ENCODE assay signal across 1 cellular context in the genomic region with DNA sequence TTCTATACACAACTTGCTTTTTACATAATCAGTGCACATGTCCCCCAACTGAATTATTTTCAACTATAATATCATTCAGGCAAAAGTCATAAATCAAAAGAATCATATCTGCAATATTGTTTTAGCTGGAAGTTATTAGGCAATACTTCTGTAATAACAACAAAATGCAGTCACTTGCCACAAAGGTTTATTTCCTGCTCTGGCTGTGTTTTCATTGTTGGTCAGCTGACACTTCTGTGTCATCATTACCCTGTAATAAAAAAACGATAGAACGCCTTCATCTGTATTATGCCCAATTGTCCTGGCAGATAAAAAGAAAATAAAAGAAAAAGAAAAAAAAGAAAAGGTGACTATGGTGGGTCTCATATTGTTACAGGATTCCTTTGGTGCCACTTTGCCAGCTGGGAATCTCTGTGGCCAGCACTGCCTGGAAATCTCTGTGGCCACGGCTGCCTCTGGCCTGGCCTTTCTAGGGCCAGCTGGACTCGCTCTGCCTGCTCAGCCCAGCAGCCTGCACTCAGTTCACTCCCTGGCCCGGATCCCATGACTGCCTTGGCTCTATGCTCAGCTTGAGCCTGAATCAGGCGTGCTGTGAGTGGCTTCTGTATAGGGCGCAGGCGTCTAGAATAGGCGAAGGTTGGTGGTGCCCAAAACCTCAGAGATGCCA.
TF ChIP-seq lines count a peak whose summit lies in the region.

No MANE protein-coding gene starts in this region.

TF ChIP-seq in HepG2, 621 proteins besides CTCF, POLR2A, EP300 and RAD21 (continued from another document):
- TF ChIP-seq, protein P1, sequence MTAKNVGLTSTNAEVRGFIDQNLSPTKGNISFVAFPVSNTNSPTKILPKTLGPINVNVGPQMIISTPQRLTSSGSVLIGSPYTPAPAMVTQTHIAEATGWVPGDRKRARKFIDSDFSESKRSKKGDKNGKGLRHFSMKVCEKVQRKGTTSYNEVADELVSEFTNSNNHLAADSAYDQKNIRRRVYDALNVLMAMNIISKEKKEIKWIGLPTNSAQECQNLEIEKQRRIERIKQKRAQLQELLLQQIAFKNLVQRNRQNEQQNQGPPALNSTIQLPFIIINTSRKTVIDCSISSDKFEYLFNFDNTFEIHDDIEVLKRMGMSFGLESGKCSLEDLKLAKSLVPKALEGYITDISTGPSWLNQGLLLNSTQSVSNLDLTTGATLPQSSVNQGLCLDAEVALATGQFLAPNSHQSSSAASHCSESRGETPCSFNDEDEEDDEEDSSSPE (CRISPR knock-in tag; IDR thresholded peaks at IDR 0.05) = no peak
- TF ChIP-seq, protein P2, sequence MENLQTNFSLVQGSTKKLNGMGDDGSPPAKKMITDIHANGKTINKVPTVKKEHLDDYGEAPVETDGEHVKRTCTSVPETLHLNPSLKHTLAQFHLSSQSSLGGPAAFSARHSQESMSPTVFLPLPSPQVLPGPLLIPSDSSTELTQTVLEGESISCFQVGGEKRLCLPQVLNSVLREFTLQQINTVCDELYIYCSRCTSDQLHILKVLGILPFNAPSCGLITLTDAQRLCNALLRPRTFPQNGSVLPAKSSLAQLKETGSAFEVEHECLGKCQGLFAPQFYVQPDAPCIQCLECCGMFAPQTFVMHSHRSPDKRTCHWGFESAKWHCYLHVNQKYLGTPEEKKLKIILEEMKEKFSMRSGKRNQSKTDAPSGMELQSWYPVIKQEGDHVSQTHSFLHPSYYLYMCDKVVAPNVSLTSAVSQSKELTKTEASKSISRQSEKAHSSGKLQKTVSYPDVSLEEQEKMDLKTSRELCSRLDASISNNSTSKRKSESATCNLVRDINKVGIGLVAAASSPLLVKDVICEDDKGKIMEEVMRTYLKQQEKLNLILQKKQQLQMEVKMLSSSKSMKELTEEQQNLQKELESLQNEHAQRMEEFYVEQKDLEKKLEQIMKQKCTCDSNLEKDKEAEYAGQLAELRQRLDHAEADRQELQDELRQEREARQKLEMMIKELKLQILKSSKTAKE (CRISPR knock-in tag; IDR thresholded peaks at IDR 0.05; ENCODE audit: borderline replicate concordance) = no peak
- TF ChIP-seq IRX3 (CRISPR knock-in tag; IDR thresholded peaks at IDR 0.05; ENCODE audit: borderline replicate concordance, low read depth) (no peak), SMYD3 (CRISPR knock-in tag; IDR thresholded peaks at IDR 0.05) (no peak), SMARCC2 (IDR thresholded peaks at IDR 0.05) (no peak), ZNF670 (CRISPR knock-in tag; IDR thresholded peaks at IDR 0.05; ENCODE audit: borderline replicate concordance) (no peak), MAZ (IDR thresholded peaks at IDR 0.05; ENCODE audit: borderline replicate concordance, low read depth, low read length) (no peak), MAZ (CRISPR knock-in tag; IDR thresholded peaks at IDR 0.05; ENCODE audit: low read depth) (no peak), KDM4B (CRISPR knock-in tag; IDR thresholded peaks at IDR 0.05) (no peak), ZBTB42 (CRISPR knock-in tag; IDR thresholded peaks at IDR 0.05) (no peak), MYC (CRISPR knock-in tag; IDR thresholded peaks at IDR 0.05; ENCODE audit: borderline replicate concordance) (no peak)
- TF ChIP-seq, protein P3, sequence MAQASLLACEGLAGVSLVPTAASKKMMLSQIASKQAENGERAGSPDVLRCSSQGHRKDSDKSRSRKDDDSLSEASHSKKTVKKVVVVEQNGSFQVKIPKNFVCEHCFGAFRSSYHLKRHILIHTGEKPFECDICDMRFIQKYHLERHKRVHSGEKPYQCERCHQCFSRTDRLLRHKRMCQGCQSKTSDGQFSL (CRISPR knock-in tag; IDR thresholded peaks at IDR 0.05) = no peak
- TF ChIP-seq, protein P4, sequence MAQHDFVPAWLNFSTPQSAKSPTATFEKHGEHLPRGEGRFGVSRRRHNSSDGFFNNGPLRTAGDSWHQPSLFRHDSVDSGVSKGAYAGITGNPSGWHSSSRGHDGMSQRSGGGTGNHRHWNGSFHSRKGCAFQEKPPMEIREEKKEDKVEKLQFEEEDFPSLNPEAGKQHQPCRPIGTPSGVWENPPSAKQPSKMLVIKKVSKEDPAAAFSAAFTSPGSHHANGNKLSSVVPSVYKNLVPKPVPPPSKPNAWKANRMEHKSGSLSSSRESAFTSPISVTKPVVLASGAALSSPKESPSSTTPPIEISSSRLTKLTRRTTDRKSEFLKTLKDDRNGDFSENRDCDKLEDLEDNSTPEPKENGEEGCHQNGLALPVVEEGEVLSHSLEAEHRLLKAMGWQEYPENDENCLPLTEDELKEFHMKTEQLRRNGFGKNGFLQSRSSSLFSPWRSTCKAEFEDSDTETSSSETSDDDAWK (CRISPR knock-in tag; IDR thresholded peaks at IDR 0.05) = no peak
- TF ChIP-seq, protein P5, sequence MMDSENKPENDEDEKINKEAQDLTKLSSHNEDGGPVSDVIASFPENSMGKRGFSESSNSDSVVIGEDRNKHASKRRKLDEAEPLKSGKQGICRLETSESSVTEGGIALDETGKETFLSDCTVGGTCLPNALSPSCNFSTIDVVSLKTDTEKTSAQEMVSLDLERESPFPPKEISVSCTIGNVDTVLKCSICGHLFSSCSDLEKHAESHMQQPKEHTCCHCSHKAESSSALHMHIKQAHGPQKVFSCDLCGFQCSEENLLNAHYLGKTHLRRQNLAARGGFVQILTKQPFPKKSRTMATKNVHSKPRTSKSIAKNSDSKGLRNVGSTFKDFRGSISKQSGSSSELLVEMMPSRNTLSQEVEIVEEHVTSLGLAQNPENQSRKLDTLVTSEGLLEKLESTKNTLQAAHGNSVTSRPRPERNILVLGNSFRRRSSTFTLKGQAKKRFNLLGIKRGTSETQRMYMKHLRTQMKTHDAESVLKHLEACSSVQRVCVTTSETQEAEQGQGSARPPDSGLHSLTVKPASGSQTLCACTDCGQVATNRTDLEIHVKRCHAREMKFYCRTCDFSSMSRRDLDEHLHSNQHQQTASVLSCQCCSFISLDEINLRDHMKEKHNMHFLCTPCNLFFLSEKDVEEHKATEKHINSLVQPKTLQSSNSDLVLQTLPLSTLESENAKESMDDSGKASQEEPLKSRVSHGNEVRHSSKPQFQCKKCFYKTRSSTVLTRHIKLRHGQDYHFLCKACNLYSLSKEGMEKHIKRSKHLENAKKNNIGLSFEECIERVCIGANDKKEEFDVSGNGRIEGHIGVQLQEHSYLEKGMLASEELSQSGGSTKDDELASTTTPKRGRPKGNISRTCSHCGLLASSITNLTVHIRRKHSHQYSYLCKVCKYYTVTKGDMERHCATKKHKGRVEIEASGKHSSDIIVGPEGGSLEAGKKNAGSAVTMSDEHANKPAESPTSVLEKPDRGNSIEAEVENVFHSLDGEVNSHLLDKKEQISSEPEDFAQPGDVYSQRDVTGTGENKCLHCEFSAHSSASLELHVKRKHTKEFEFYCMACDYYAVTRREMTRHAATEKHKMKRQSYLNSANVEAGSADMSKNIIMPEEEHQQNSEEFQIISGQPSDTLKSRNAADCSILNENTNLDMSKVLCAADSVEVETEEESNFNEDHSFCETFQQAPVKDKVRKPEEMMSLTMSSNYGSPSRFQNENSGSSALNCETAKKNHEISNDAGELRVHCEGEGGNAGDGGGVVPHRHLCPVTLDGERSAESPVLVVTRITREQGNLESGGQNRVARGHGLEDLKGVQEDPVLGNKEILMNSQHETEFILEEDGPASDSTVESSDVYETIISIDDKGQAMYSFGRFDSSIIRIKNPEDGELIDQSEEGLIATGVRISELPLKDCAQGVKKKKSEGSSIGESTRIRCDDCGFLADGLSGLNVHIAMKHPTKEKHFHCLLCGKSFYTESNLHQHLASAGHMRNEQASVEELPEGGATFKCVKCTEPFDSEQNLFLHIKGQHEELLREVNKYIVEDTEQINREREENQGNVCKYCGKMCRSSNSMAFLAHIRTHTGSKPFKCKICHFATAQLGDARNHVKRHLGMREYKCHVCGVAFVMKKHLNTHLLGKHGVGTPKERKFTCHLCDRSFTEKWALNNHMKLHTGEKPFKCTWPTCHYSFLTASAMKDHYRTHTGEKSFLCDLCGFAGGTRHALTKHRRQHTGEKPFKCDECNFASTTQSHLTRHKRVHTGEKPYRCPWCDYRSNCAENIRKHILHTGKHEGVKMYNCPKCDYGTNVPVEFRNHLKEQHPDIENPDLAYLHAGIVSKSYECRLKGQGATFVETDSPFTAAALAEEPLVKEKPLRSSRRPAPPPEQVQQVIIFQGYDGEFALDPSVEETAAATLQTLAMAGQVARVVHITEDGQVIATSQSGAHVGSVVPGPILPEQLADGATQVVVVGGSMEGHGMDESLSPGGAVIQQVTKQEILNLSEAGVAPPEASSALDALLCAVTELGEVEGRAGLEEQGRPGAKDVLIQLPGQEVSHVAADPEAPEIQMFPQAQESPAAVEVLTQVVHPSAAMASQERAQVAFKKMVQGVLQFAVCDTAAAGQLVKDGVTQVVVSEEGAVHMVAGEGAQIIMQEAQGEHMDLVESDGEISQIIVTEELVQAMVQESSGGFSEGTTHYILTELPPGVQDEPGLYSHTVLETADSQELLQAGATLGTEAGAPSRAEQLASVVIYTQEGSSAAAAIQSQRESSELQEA (CRISPR knock-in tag; IDR thresholded peaks at IDR 0.05; ENCODE audit: not compliant biosample characterization) = no peak
